Comparison of ENCODE assay signal across 13 cellular contexts in genomic region chr10:33137356-33138007, GRCh38.
DNase-seq lines count a peak whose midpoint lies in the region; TF ChIP-seq lines count a peak whose summit lies in the region.
"Had no signal": no experiment of that assay in that cellular context is flagged by ENCODE, and none has a peak within 500 bp of the region (broad histone marks: within the 10 kb centered on the region; RNA-seq: fewer than 3 reads in every experiment).

No MANE protein-coding gene starts in this region.

- no peaks in the 10 kb centered on the region for H3K79me2 ChIP-seq in fibroblast of lung (ENCODE audit: control insufficient read depth, insufficient read depth, low read length)

- no peaks in the 10 kb centered on the region for H4K20me1 ChIP-seq in fibroblast of lung (ENCODE audit: control insufficient read depth, extremely low read depth, insufficient read depth, low read length)

- peak; percentile 48 for DNase-seq in A172 (ENCODE audit: low spot score)
- DNase-seq in Calu3, result no peak
- DNase-seq in SJCRH30, result no peak
- peak in 1 of 2 donors; percentile 68 for DNase-seq in fibroblast of lung (ENCODE audit: low read depth in 2 of 2)
- DNase-seq in Kasumi-1 (lab: John Stamatoyannopoulos, UW), result no peak
- DNase-seq in NCI-H1092 (lab: John Stamatoyannopoulos, UW), result no peak
- DNase-seq in endothelial cell (ENCODE audit: low spot score), result no peak
- DNase-seq in NCI-H2107 treated with DMSO at 0.1 percent for 48 hours (lab: John Stamatoyannopoulos, UW; ENCODE audit: unreplicated experiment), result no peak
- DNase-seq: amygdala, BE2C, MM.1S, NCI-H2107, stomach had no signal

- CTCF ChIA-PET in Calu3 (lab: Charles Lee), result interaction anchor here (1.5 kb wide), 1 partner anchor 8 kb away, joined by 8 read pairs; no protein-coding TSS in a partner anchor

- H3K4me3 Mint-ChIP-seq in Calu3 (ENCODE audit: low read depth, unreplicated experiment) (peak overlapping the region; percentile 12), endothelial cell (ENCODE audit: unreplicated experiment) (no peak overlapping the region)

- no peaks in the 10 kb centered on the region for H3K27me3 ChIP-seq in SJCRH30
- H3K27me3 ChIP-seq in fibroblast of lung (ENCODE audit: control insufficient read depth, insufficient read depth, low read length), result no peaks in the 10 kb centered on the region
- H3K27me3 ChIP-seq: BE2C, stomach had no signal

- H3K4me1 ChIP-seq in SJCRH30, result peaks cover 22% of the 10 kb centered on the region
- H3K4me1 ChIP-seq in fibroblast of lung (ENCODE audit: control insufficient read depth, extremely low read depth, insufficient read depth, low read length), result peaks cover 29% of the 10 kb centered on the region
- H3K4me1 ChIP-seq: BE2C, stomach had no signal

- intact Hi-C loops in Calu3 (cut with micrococcal nuclease; ENCODE audit: unreplicated experiment), result no loop called here

- H3K4me1 Mint-ChIP-seq in Calu3 (ENCODE audit: low read depth, unreplicated experiment) (peaks cover 68% of the 10 kb centered on the region), endothelial cell (ENCODE audit: unreplicated experiment) (no peaks in the 10 kb centered on the region)

- H3K27ac ChIP-seq in SJCRH30 (peak overlapping the region; percentile 59), fibroblast of lung (ENCODE audit: insufficient read depth, low read length) (peak overlapping the region; percentile 14)
- H3K27ac ChIP-seq: stomach had no signal

- no peak overlapping the region for H2AFZ ChIP-seq in fibroblast of lung (ENCODE audit: low read length)

- H3K27me3 Mint-ChIP-seq in Calu3 (ENCODE audit: unreplicated experiment) (no peaks in the 10 kb centered on the region), endothelial cell (ENCODE audit: unreplicated experiment) (peaks cover 6% of the 10 kb centered on the region)

- H3K36me3 Mint-ChIP-seq in Calu3 (ENCODE audit: insufficient read depth, unreplicated experiment) (peaks cover 43% of the 10 kb centered on the region), endothelial cell (ENCODE audit: low read depth, unreplicated experiment) (no peaks in the 10 kb centered on the region)

- TF ChIP-seq CTCF in Calu3 (IDR thresholded peaks at IDR 0.05; ENCODE audit: unreplicated experiment) (no peak), fibroblast of lung (conservative IDR thresholded peaks at IDR 0.05 in 1 of 2, IDR thresholded peaks at IDR 0.05 in 1 of 2; ENCODE audit: low read depth in 1 of 2, low read length in 2 of 2) (no peak), endothelial cell (IDR thresholded peaks at IDR 0.05; ENCODE audit: unreplicated experiment) (no peak)

- BruUV-seq in Calu3 (replicated peaks; lab: Mats Ljungman, UMichigan), result no TSS peak

- H3K4me2 ChIP-seq in fibroblast of lung (ENCODE audit: extremely low read depth, insufficient read depth, low read length), result no peak overlapping the region

- H3K27ac Mint-ChIP-seq in Calu3 (ENCODE audit: unreplicated experiment), result peak overlapping the region; percentile 100
- H3K27ac Mint-ChIP-seq in endothelial cell (ENCODE audit: unreplicated experiment), result no peak overlapping the region

- H3K4me3 ChIP-seq in SJCRH30 (no peak overlapping the region), fibroblast of lung (replicated peaks in 1 of 4; ENCODE audit: control extremely low read depth in 1 of 4, insufficient read depth in 1 of 4, low read depth in 3 of 4, low read length in 4 of 4) (no peak overlapping the region)
- H3K4me3 ChIP-seq: stomach had no signal

- H3K9me3 Mint-ChIP-seq in Calu3 (ENCODE audit: low read depth, unreplicated experiment) (peaks cover 3% of the 10 kb centered on the region), endothelial cell (ENCODE audit: unreplicated experiment) (no peaks in the 10 kb centered on the region)

- no peaks in the 10 kb centered on the region for H3K36me3 ChIP-seq in SJCRH30
- no peaks in the 10 kb centered on the region for H3K36me3 ChIP-seq in fibroblast of lung (ENCODE audit: control insufficient read depth, insufficient read depth, low read length)
- H3K36me3 ChIP-seq: BE2C, stomach had no signal

- H3K9me3 ChIP-seq in SJCRH30 (replicated peaks) (no peaks in the 10 kb centered on the region), fibroblast of lung (ENCODE audit: control insufficient read depth, insufficient read depth, low read depth, low read length) (no peaks in the 10 kb centered on the region)
- H3K9me3 ChIP-seq: BE2C, stomach had no signal

- H3K9ac ChIP-seq in fibroblast of lung (ENCODE audit: insufficient read depth, low read length), result no peak overlapping the region
